Comparison of ENCODE assay signal across 8 cellular contexts in genomic region chr3:177808928-177809478, GRCh38.
DNase-seq lines count a peak whose midpoint lies in the region; ATAC-seq, FAIRE-seq and TF ChIP-seq lines count a peak whose summit lies in the region.
"Not testable (repeated sequence)": the region's sequence is repeated elsewhere in the genome, so short reads cannot be mapped to it uniquely, and the experiment has no call there.

No MANE protein-coding gene starts in this region.

- not testable (repeated sequence) for TF ChIP-seq POLR2A in A549 (IDR thresholded peaks at IDR 0.05; ENCODE audit: low read length); IMR-90 (IDR thresholded peaks at IDR 0.05; ENCODE audit: low read depth, low read length); sigmoid colon (IDR thresholded peaks at IDR 0.05)

- not testable (repeated sequence) for H3K79me1 ChIP-seq in IMR-90 (ENCODE audit: low read depth in 1 of 2, low read length in 2 of 2)

- H3K9me1 ChIP-seq in IMR-90 (ENCODE audit: insufficient read depth, low read length), result not testable (repeated sequence)

- peak overlapping the region; percentile 63 to 89 for H3K27ac ChIP-seq in A549
- peak overlapping the region; percentile 79; the same call in 1 of the 2 replicates for H3K27ac ChIP-seq in IMR-90 (ENCODE audit: insufficient read depth, low read length)
- H3K27ac ChIP-seq in RWPE1, result peak overlapping the region; percentile 17; the same call in 1 of the 2 replicates
- H3K27ac ChIP-seq in caudate nucleus (ENCODE audit: low read depth, low read length), result peak overlapping the region; percentile 39
- not testable (repeated sequence) for H3K27ac ChIP-seq in kidney (ENCODE audit: low read depth in 2 of 2, low read length in 2 of 2)
- peak overlapping the region; percentile 96 for H3K27ac ChIP-seq in parathyroid adenoma
- H3K27ac ChIP-seq in sigmoid colon, result peak overlapping the region in 2 of 4 donors; percentile 70 to 75
- peak overlapping the region; percentile 56 for H3K27ac ChIP-seq in upper lobe of right lung

- FAIRE-seq in A549 (lab: Jason Lieb, UNC); kidney (lab: Jason Lieb, UNC): not testable (repeated sequence)

- H3K18ac ChIP-seq in IMR-90 (ENCODE audit: low read depth, low read length), result peak overlapping the region; percentile 99

- in situ Hi-C loops in IMR-90 (cut with MboI; ENCODE audit: low sequenced_read_pairs), result not testable (repeated sequence)

- not testable (repeated sequence) for BruUV-seq in IMR-90 (replicated peaks; lab: Mats Ljungman, UMichigan)

- not testable (repeated sequence) for H3K4me3 ChIP-seq in A549; IMR-90 (ENCODE audit: insufficient read depth, low read depth, low read length); kidney (ENCODE audit: low read length in 2 of 2); parathyroid adenoma (ENCODE audit: low read depth, low read length); sigmoid colon; upper lobe of right lung

- H2AK9ac ChIP-seq in IMR-90 (replicated peaks; ENCODE audit: low read depth, low read length, poor library complexity), result not testable (repeated sequence)

- intact Hi-C loops in IMR-90 (cut with micrococcal nuclease), result loop anchor here (10.0 kb wide), 1 partner anchor 444 kb away; no protein-coding TSS in a partner anchor
- intact Hi-C loops in kidney (cut with DNase I); sigmoid colon (cut with DNase I); upper lobe of right lung (cut with DNase I): not testable (repeated sequence)

- not testable (repeated sequence) for H2AFZ ChIP-seq in IMR-90 (replicated peaks; ENCODE audit: low read length, poor library complexity); parathyroid adenoma

- not testable (repeated sequence) for ATAC-seq in A549; IMR-90 (ENCODE audit: low read depth); upper lobe of right lung

- H4K8ac ChIP-seq in IMR-90 (ENCODE audit: low read depth in 2 of 2, low read length in 2 of 2), result peak overlapping the region; percentile 20 to 35; a peak in 2 of 4 replicates

- CTCF ChIA-PET in A549 (lab: Yijun Ruan, JAX), result interaction anchor here (1.0 kb wide), 1 partner anchor 17 kb away, joined by 3 read pairs; no protein-coding TSS in a partner anchor
- CTCF ChIA-PET in IMR-90 (lab: Yijun Ruan, JAX); RWPE1 (lab: Yijun Ruan, JAX): not testable (repeated sequence)

- H3K9me3 ChIP-seq in A549; IMR-90 (ENCODE audit: control insufficient read depth, insufficient read depth, low read length); kidney (ENCODE audit: control insufficient read depth in 1 of 2, low read length in 2 of 2); sigmoid colon; upper lobe of right lung: not testable (repeated sequence)
- peaks cover 12% of the 10 kb centered on the region for H3K9me3 ChIP-seq in parathyroid adenoma (ENCODE audit: control insufficient read depth, low read length)

- TF ChIP-seq RAD21 in A549 (conservative IDR thresholded peaks at IDR 0.05 in 1 of 2, IDR thresholded peaks at IDR 0.05 in 1 of 2); IMR-90 (IDR thresholded peaks at IDR 0.05; ENCODE audit: low read length): not testable (repeated sequence)

- peak overlapping the region; percentile 33; the same call in 1 of the 2 replicates for H3K14ac ChIP-seq in IMR-90 (replicated peaks; ENCODE audit: low read depth, low read length)

- not testable (repeated sequence) for H3K4me2 ChIP-seq in A549; IMR-90 (ENCODE audit: low read depth, low read length); parathyroid adenoma (ENCODE audit: low read length)

- peak overlapping the region; percentile 70 for H2BK120ac ChIP-seq in IMR-90 (ENCODE audit: low read depth, low read length)

- peak overlapping the region; percentile 87 for H3K4ac ChIP-seq in IMR-90 (ENCODE audit: low read depth, low read length)

- POLR2A ChIA-PET in A549 (lab: Yijun Ruan, JAX); IMR-90 (lab: Charles Lee; ENCODE audit: unreplicated experiment); RWPE1 (lab: Yijun Ruan, JAX; ENCODE audit: low non-redundant PET): not testable (repeated sequence)

- peak overlapping the region; percentile 86 for H2BK20ac ChIP-seq in IMR-90 (ENCODE audit: low read depth, low read length)

- H2AK5ac ChIP-seq in IMR-90 (ENCODE audit: low read depth, low read length), result peak overlapping the region; percentile 86

- not testable (repeated sequence) for DNase-seq in A549 (ENCODE audit: low read depth in 1 of 2, low spot score in 1 of 2); IMR-90; RWPE1 (ENCODE audit: low spot score); caudate nucleus (lab: John Stamatoyannopoulos, UW); upper lobe of right lung
- peak; percentile 71 for DNase-seq in kidney
- peak; percentile 65 for DNase-seq in sigmoid colon

- TF ChIP-seq EP300 in A549 (IDR thresholded peaks at IDR 0.05); sigmoid colon (IDR thresholded peaks at IDR 0.05): not testable (repeated sequence)

- not testable (repeated sequence) for H3K23ac ChIP-seq in IMR-90 (ENCODE audit: low read depth, low read length)

- H3K4me1 ChIP-seq in A549 (peaks cover 37% of the 10 kb centered on the region), parathyroid adenoma (peaks cover 58% of the 10 kb centered on the region), sigmoid colon (peaks cover 0 to 44% (median 35%) of the 10 kb centered on the region in 4 donors), upper lobe of right lung (peaks cover 24% of the 10 kb centered on the region)
- H3K4me1 ChIP-seq in IMR-90 (ENCODE audit: control insufficient read depth, insufficient read depth, low read length); kidney (ENCODE audit: control insufficient read depth in 1 of 2, insufficient read depth in 1 of 2, low read depth in 1 of 2, low read length in 2 of 2): not testable (repeated sequence)

- 100% methylated on average over 6 of the region's 32 CpGs for WGBS in A549 (ENCODE audit: missing lambda C conversion rate)
- WGBS in IMR-90 (ENCODE audit: extremely low coverage in 2 of 2, insufficient read length in 1 of 2), 2 experiments, result no CpG with 5 or more reads among the region's 32 CpGs
- WGBS in sigmoid colon, 2 donors, result 97 to 98% methylated on average over 32 of the region's 32 CpGs

- peak overlapping the region; percentile 79 for H4K91ac ChIP-seq in IMR-90 (ENCODE audit: insufficient read depth, low read depth, low read length)

- not testable (repeated sequence) for H3K79me2 ChIP-seq in parathyroid adenoma

- not testable (repeated sequence) for H3K9ac ChIP-seq in IMR-90 (ENCODE audit: low read depth, low read length); kidney (ENCODE audit: low read length in 2 of 2); parathyroid adenoma

- H2BK15ac ChIP-seq in IMR-90 (ENCODE audit: low read depth, low read length), result not testable (repeated sequence)

- not testable (repeated sequence) for H3K56ac ChIP-seq in IMR-90 (ENCODE audit: extremely low read depth, insufficient read depth, low read length)

- not testable (repeated sequence) for H3K36me3 ChIP-seq in IMR-90 (ENCODE audit: control insufficient read depth, insufficient read depth, low read length); kidney (ENCODE audit: control insufficient read depth in 1 of 2, insufficient read depth in 2 of 2, low read length in 2 of 2); parathyroid adenoma (ENCODE audit: control insufficient read depth, insufficient read depth, low read length); sigmoid colon; upper lobe of right lung

- TF ChIP-seq CTCF in A549 (IDR thresholded peaks at IDR 0.05); IMR-90 (conservative IDR thresholded peaks at IDR 0.05; ENCODE audit: low read depth, low read length); RWPE1 (conservative IDR thresholded peaks at IDR 0.05; ENCODE audit: low read depth); kidney (IDR thresholded peaks at IDR 0.05; ENCODE audit: borderline replicate concordance, extremely low read depth, insufficient read depth); parathyroid adenoma (IDR thresholded peaks at IDR 0.05); sigmoid colon (IDR thresholded peaks at IDR 0.05); upper lobe of right lung (IDR thresholded peaks at IDR 0.05): not testable (repeated sequence)

- H4K5ac ChIP-seq in IMR-90 (ENCODE audit: low read depth, low read length), result peak overlapping the region; percentile 96

- not testable (repeated sequence) for H4K20me1 ChIP-seq in IMR-90 (ENCODE audit: insufficient read depth, low read length)

- dilution Hi-C loops in IMR-90 (cut with HindIII; ENCODE audit: low sequenced_read_pairs, unreplicated experiment), result not testable (repeated sequence)

- not testable (repeated sequence) for H3K27me3 ChIP-seq in IMR-90 (ENCODE audit: control insufficient read depth, insufficient read depth, low read length); parathyroid adenoma (ENCODE audit: control insufficient read depth, insufficient read depth, low read length); sigmoid colon; upper lobe of right lung

- peak overlapping the region; percentile 71 for H2BK5ac ChIP-seq in IMR-90 (ENCODE audit: low read depth, low read length, poor library complexity, severe bottlenecking)
